In genomic region chr12:7091660-7092228, GRCh38 we compare ENCODE assay signal across 8 cellular contexts. TPM values are rescaled to one million over a fixed set of nuclear protein-coding genes. Genes with fewer than 3 reads are reported as not detected.
DNase-seq lines count a peak whose midpoint lies in the region; ATAC-seq and TF ChIP-seq lines count a peak whose summit lies in the region.

No MANE protein-coding gene starts in this region.

- ATAC-seq in left colon = peak; percentile 21
- peak; percentile 13 for ATAC-seq in stimulated activated naive CD8-positive, alpha-beta T cell treated with anti-CD3 and anti-CD28 coated beads, Interleukin-15, amount 100 ng/mL, for 72 hours
- no peak for ATAC-seq in HG02678 (IDR thresholded peaks at IDR 0.05; ENCODE audit: unreplicated experiment)

- no peaks in the 10 kb centered on the region for H3K27me3 Mint-ChIP-seq in stimulated activated naive CD8-positive, alpha-beta T cell treated with anti-CD3 and anti-CD28 coated beads, Interleukin-15, amount 100 ng/mL, for 72 hours

- in situ Hi-C loops in G401 (cut with HindIII; ENCODE audit: low sequenced_read_pairs) = no loop called here

- H3K36me3 ChIP-seq in HEK293 (ENCODE audit: control insufficient read depth in 2 of 2, insufficient read depth in 1 of 2, low read length in 2 of 2) = no peaks in the 10 kb centered on the region

- CTCF ChIA-PET in HEK293 (lab: Yijun Ruan, JAX) = interaction anchor here (0.9 to 2.7 kb wide), 11 partner anchors 12 to 147 kb away, joined by 3 to 18 read pairs (median 5); partner anchors contain the start of genes C12orf57, C1RL, CLSTN3 and LPCAT3

- peaks cover 23% of the 10 kb centered on the region for H3K4me1 Mint-ChIP-seq in stimulated activated naive CD8-positive, alpha-beta T cell treated with anti-CD3 and anti-CD28 coated beads, Interleukin-15, amount 100 ng/mL, for 72 hours

- H3K4me3 ChIP-seq in HEK293 (ENCODE audit: low read depth, low read length) = peak overlapping the region; percentile 38

- H3K27ac ChIP-seq in HEK293 (ENCODE audit: extremely low read depth, low read depth, low read length) (no peak overlapping the region), adipose tissue (ENCODE audit: low read depth, low read length) (peak overlapping the region; percentile 85)

- TF ChIP-seq CTCF in HEK293 (tag by site-specific recombination; IDR thresholded peaks at IDR 0.05) = no peak

- H3K9me3 ChIP-seq in HEK293 (ENCODE audit: control insufficient read depth, insufficient read depth, low read depth, low read length) = no peaks in the 10 kb centered on the region

- H3K9me3 Mint-ChIP-seq in stimulated activated naive CD8-positive, alpha-beta T cell treated with anti-CD3 and anti-CD28 coated beads, Interleukin-15, amount 100 ng/mL, for 72 hours = no peaks in the 10 kb centered on the region

- H3K4me1 ChIP-seq in HEK293 (ENCODE audit: control insufficient read depth, insufficient read depth, low read length) = no peaks in the 10 kb centered on the region

- peak overlapping the region; percentile 90 to 91 for H3K27ac Mint-ChIP-seq in stimulated activated naive CD8-positive, alpha-beta T cell treated with anti-CD3 and anti-CD28 coated beads, Interleukin-15, amount 100 ng/mL, for 72 hours

- intact Hi-C loops in left colon (cut with DNase I, micrococcal nuclease) = no loop called here

- 27 to 46% (median 36%) methylated on average over 9 to 10 of the region's 10 CpGs for WGBS in adipose tissue, 3 donors

- DNase-seq in left colon (no peak), G401 (ENCODE audit: low spot score) (no peak), NCI-H2171 (lab: John Stamatoyannopoulos, UW) (no peak), NCI-H748 (lab: John Stamatoyannopoulos, UW; ENCODE audit: unreplicated experiment) (no peak)
- no peak for DNase-seq in stimulated activated naive CD8-positive, alpha-beta T cell treated with anti-CD3 and anti-CD28 coated beads, Interleukin-15, amount 100 ng/mL, for 72 hours

- H3K4me3 Mint-ChIP-seq in stimulated activated naive CD8-positive, alpha-beta T cell treated with anti-CD3 and anti-CD28 coated beads, Interleukin-15, amount 100 ng/mL, for 72 hours = peak overlapping the region; percentile 87 to 88

- POLR2A ChIA-PET in HEK293 (lab: Yijun Ruan, JAX) = no interaction called here

TF ChIP-seq in HEK293, 187 proteins besides CTCF, POLR2A, EP300 and RAD21:
- TF ChIP-seq ZNF501 (tag by site-specific recombination; IDR thresholded peaks at IDR 0.05) (peak; percentile 15; the same call in 1 of the 2 replicates), PRDM10 (tag by site-specific recombination; IDR thresholded peaks at IDR 0.05) (peak; percentile 80; the same call in 1 of the 2 replicates), GLI2 (tag by site-specific recombination; IDR thresholded peaks at IDR 0.05; ENCODE audit: borderline replicate concordance, low read depth) (no peak)

RNA-seq across cellular contexts. Expression of gene C1R, which starts 0.5 kb away (rescaled TPM):
- 100 to 1,000 TPM in 2 of 3 donors, 10 to 100 TPM in 1; 86.3 to 575 (median 386) TPM for polyA plus RNA-seq in adipose tissue
- 100 to 1,000 TPM in 1 of 2 donors, 10 to 100 TPM in 1; 63.1 to 129 TPM for total RNA-seq in left colon
- 0.78 and 0.98 TPM in 2 replicates for total RNA-seq in G401 (2014; rRNA removed; shearing (Covaris generic))

RNA-seq across cellular contexts. Expression of gene C1RL, which starts 17.3 kb away (rescaled TPM):
- polyA plus RNA-seq in adipose tissue = 10 to 100 TPM; 40.8 to 48.5 (median 42.0) TPM
- 10 to 100 TPM; 48.6 to 52.7 TPM for total RNA-seq in left colon
- 3.9 and 5.4 TPM in 2 replicates for total RNA-seq in G401 (2014; rRNA removed; shearing (Covaris generic))

RNA-seq across cellular contexts. Expression of gene C1S, which starts 31.2 kb away (rescaled TPM):
- polyA plus RNA-seq in adipose tissue = 100 to 1,000 TPM in 2 of 3 donors, 10 to 100 TPM in 1; 64.1 to 490 (median 315) TPM
- total RNA-seq in left colon = 100 to 1,000 TPM in 1 of 2 donors, 10 to 100 TPM in 1; 54.9 to 109 TPM
- 3.3 and 4.1 TPM in 2 replicates for total RNA-seq in G401 (2014; rRNA removed; shearing (Covaris generic))

RNA-seq across cellular contexts. Expression of gene RBP5, which starts 36.9 kb away (rescaled TPM):
- 1 to 10 TPM; 1.9 to 5.0 (median 2.5) TPM for polyA plus RNA-seq in adipose tissue
- total RNA-seq in left colon = 1 to 10 TPM; 2.0 to 2.8 TPM
- total RNA-seq in G401 (2014; rRNA removed; shearing (Covaris generic)) = not detected in 2 replicates

RNA-seq across cellular contexts. Expression of gene CLSTN3, which starts 38.4 kb away (rescaled TPM):
- polyA plus RNA-seq in adipose tissue = 10 to 100 TPM; 27.6 to 73.6 (median 68.0) TPM
- total RNA-seq in left colon = 10 to 100 TPM in 1 of 2 donors, 1 to 10 TPM in 1; 8.3 to 13.1 TPM
- 14.8 and 17.9 TPM in 2 replicates for total RNA-seq in G401 (2014; rRNA removed; shearing (Covaris generic))

Comparison
In these comparisons a context has a peak if more than half of its experiments do, and no peak if none do; other contexts are left out.
1. RNA of gene C1R, which starts 0.5 kb away (total RNA-seq): 63.1 to 129 TPM in left colon; 0.78 to 0.98 TPM in G401; every median in the first group is over 10 times any median in the second.
2. RNA of gene C1S, which starts 31.2 kb away (total RNA-seq): 54.9 to 109 TPM in left colon; 3.3 to 4.1 TPM in G401; every median in the first group is over 10 times any median in the second.